Comparison of ENCODE assay signal across 14 cellular contexts in genomic region chr2:201136889-201137321, GRCh38. TPM values are rescaled to one million over a fixed set of nuclear protein-coding genes. Genes with fewer than 3 reads are reported as not detected.
DNase-seq lines count a peak whose midpoint lies in the region; ATAC-seq, FAIRE-seq and TF ChIP-seq lines count a peak whose summit lies in the region.
"Had no signal": no experiment of that assay in that cellular context is flagged by ENCODE, and none has a peak within 500 bp of the region (broad histone marks: within the 10 kb centered on the region; RNA-seq: fewer than 3 reads in every experiment).

No MANE protein-coding gene starts in this region.

- H3K4me1 Mint-ChIP-seq in activated T-cell treated with anti-CD3 and anti-CD28 coated beads, Interleukin-2, amount 50 U/mL, for 72 hours (ENCODE audit: low read depth), result peaks cover 76% of the 10 kb centered on the region
- H3K4me1 Mint-ChIP-seq in activated CD8-positive, alpha-beta T cell treated with anti-CD3 and anti-CD28 coated beads for 36 hours (ENCODE audit: low read depth), result peaks cover 68% of the 10 kb centered on the region
- H3K4me1 Mint-ChIP-seq in stimulated activated naive CD8-positive, alpha-beta T cell treated with anti-CD3 and anti-CD28 coated beads, Interleukin-15, amount 100 ng/mL, for 72 hours, result peaks cover 69% of the 10 kb centered on the region

- ATAC-seq in activated T-cell treated with anti-CD3 and anti-CD28 coated beads, Interleukin-2, amount 50 U/mL, for 72 hours (replicated peaks in 1 of 2), result no peak
- ATAC-seq in activated CD8-positive, alpha-beta T cell treated with anti-CD3 and anti-CD28 coated beads for 36 hours, result no peak
- no peak for ATAC-seq in stimulated activated naive CD8-positive, alpha-beta T cell treated with anti-CD3 and anti-CD28 coated beads, Interleukin-15, amount 100 ng/mL, for 72 hours
- ATAC-seq in GM21737 (IDR thresholded peaks at IDR 0.05; ENCODE audit: unreplicated experiment) (no peak), body of pancreas (no peak)
- ATAC-seq: mucosa of descending colon had no signal

- H3K36me3 ChIP-seq in kidney (ENCODE audit: control insufficient read depth in 1 of 2, insufficient read depth in 2 of 2, low read length in 2 of 2) (peaks cover 32 to 35% of the 10 kb centered on the region in 2 donors), body of pancreas (replicated peaks in 1 of 2; ENCODE audit: insufficient read depth in 1 of 2, low read depth in 2 of 2) (peaks cover 17 to 40% of the 10 kb centered on the region in 2 donors)

- no peaks in the 10 kb centered on the region for H3K27me3 ChIP-seq in body of pancreas

- H3K9ac ChIP-seq in kidney (ENCODE audit: low read length in 2 of 2), result no peak overlapping the region

- intact Hi-C loops in activated CD8-positive, alpha-beta T cell treated with anti-CD3 and anti-CD28 coated beads for 36 hours (cut with micrococcal nuclease), result no loop called here
- intact Hi-C loops in kidney (cut with DNase I), result no loop called here
- intact Hi-C loops in body of pancreas (cut with DNase I), result no loop called here

- TF ChIP-seq POLR2A in body of pancreas (IDR thresholded peaks at IDR 0.05), result no peak

- POLR2A ChIA-PET in activated CD8-positive, alpha-beta T cell treated with anti-CD3 and anti-CD28 coated beads for 36 hours (lab: Charles Lee), result interaction anchor here (1.1 kb wide), 1 partner anchor 11 kb away, joined by 5 read pairs; no protein-coding TSS in a partner anchor

- H3K4me1 ChIP-seq in kidney (ENCODE audit: control insufficient read depth in 1 of 2, insufficient read depth in 1 of 2, low read depth in 1 of 2, low read length in 2 of 2) (peaks cover 3 to 17% of the 10 kb centered on the region in 2 donors), body of pancreas (peaks cover 2% of the 10 kb centered on the region)

- CTCF ChIA-PET in activated CD8-positive, alpha-beta T cell treated with anti-CD3 and anti-CD28 coated beads for 36 hours (lab: Charles Lee), result interaction anchor here (2.1 kb wide), 1 partner anchor 95 kb away, joined by 6 read pairs; no protein-coding TSS in a partner anchor

- no peak for DNase-seq in activated T-cell treated with anti-CD3 and anti-CD28 coated beads, Interleukin-2, amount 50 U/mL, for 72 hours
- DNase-seq in activated T-cell treated with anti-CD3 and anti-CD28 coated beads, Interleukin-2, amount 50 U/mL, for 1 hour, result no peak
- no peak for DNase-seq in activated CD8-positive, alpha-beta T cell treated with anti-CD3 and anti-CD28 coated beads for 36 hours
- DNase-seq in kidney (peak; percentile 74), NCI-H526 treated with DMSO at 0.1 percent for 48 hours (lab: John Stamatoyannopoulos, UW) (no peak), body of pancreas (no peak)
- DNase-seq in stimulated activated naive CD8-positive, alpha-beta T cell treated with anti-CD3 and anti-CD28 coated beads, Interleukin-15, amount 100 ng/mL, for 72 hours, result peak in 1 of 2 donors; percentile 12
- DNase-seq: mucosa of descending colon, MV-4-11, NCI-H2171 treated with DMSO at 0.1 percent for 48 hours had no signal

- H3K4me3 ChIP-seq in kidney (ENCODE audit: low read length in 2 of 2) (no peak overlapping the region), body of pancreas (no peak overlapping the region)
- H3K4me3 ChIP-seq: mucosa of descending colon had no signal

- no peak for TF ChIP-seq CTCF in activated CD8-positive, alpha-beta T cell treated with anti-CD3 and anti-CD28 coated beads for 36 hours (IDR thresholded peaks at IDR 0.05)
- TF ChIP-seq CTCF in kidney (IDR thresholded peaks at IDR 0.05; ENCODE audit: borderline replicate concordance, extremely low read depth, insufficient read depth) (no peak), body of pancreas (IDR thresholded peaks at IDR 0.05) (no peak)

- H3K9me3 ChIP-seq in kidney (ENCODE audit: control insufficient read depth in 1 of 2, low read length in 2 of 2) (no peaks in the 10 kb centered on the region), body of pancreas (no peaks in the 10 kb centered on the region)
- H3K9me3 ChIP-seq: mucosa of descending colon had no signal

- H3K36me3 Mint-ChIP-seq in activated T-cell treated with anti-CD3 and anti-CD28 coated beads, Interleukin-2, amount 50 U/mL, for 72 hours (ENCODE audit: insufficient read depth in 2 of 2), result peaks cover 41 to 67% of the 10 kb centered on the region in 2 donors
- peaks cover 86% of the 10 kb centered on the region for H3K36me3 Mint-ChIP-seq in activated CD8-positive, alpha-beta T cell treated with anti-CD3 and anti-CD28 coated beads for 36 hours (ENCODE audit: low read depth)

- H3K27me3 Mint-ChIP-seq in activated T-cell treated with anti-CD3 and anti-CD28 coated beads, Interleukin-2, amount 50 U/mL, for 72 hours (ENCODE audit: low read depth), result no peaks in the 10 kb centered on the region
- no peaks in the 10 kb centered on the region for H3K27me3 Mint-ChIP-seq in activated CD8-positive, alpha-beta T cell treated with anti-CD3 and anti-CD28 coated beads for 36 hours
- H3K27me3 Mint-ChIP-seq in stimulated activated naive CD8-positive, alpha-beta T cell treated with anti-CD3 and anti-CD28 coated beads, Interleukin-15, amount 100 ng/mL, for 72 hours, result no peaks in the 10 kb centered on the region
- H3K27me3 Mint-ChIP-seq: type B pancreatic cell had no signal

- no peaks in the 10 kb centered on the region for H3K9me3 Mint-ChIP-seq in activated T-cell treated with anti-CD3 and anti-CD28 coated beads, Interleukin-2, amount 50 U/mL, for 72 hours
- H3K9me3 Mint-ChIP-seq in activated CD8-positive, alpha-beta T cell treated with anti-CD3 and anti-CD28 coated beads for 36 hours, result no peaks in the 10 kb centered on the region
- H3K9me3 Mint-ChIP-seq in stimulated activated naive CD8-positive, alpha-beta T cell treated with anti-CD3 and anti-CD28 coated beads, Interleukin-15, amount 100 ng/mL, for 72 hours, result no peaks in the 10 kb centered on the region
- H3K9me3 Mint-ChIP-seq: type B pancreatic cell had no signal

- no peak for FAIRE-seq in kidney (lab: Jason Lieb, UNC)
- FAIRE-seq: bronchial epithelial cell, H1 had no signal

- H3K4me3 Mint-ChIP-seq in activated T-cell treated with anti-CD3 and anti-CD28 coated beads, Interleukin-2, amount 50 U/mL, for 72 hours, result peak overlapping the region in 1 of 2 donors; percentile 81
- H3K4me3 Mint-ChIP-seq in activated CD8-positive, alpha-beta T cell treated with anti-CD3 and anti-CD28 coated beads for 36 hours, result no peak overlapping the region
- H3K4me3 Mint-ChIP-seq in stimulated activated naive CD8-positive, alpha-beta T cell treated with anti-CD3 and anti-CD28 coated beads, Interleukin-15, amount 100 ng/mL, for 72 hours, result peak overlapping the region in 1 of 2 donors; percentile 55
- H3K4me3 Mint-ChIP-seq: type B pancreatic cell had no signal

- H3K27ac Mint-ChIP-seq in activated T-cell treated with anti-CD3 and anti-CD28 coated beads, Interleukin-2, amount 50 U/mL, for 72 hours, result peak overlapping the region; percentile 93
- peak overlapping the region; percentile 88 for H3K27ac Mint-ChIP-seq in activated CD8-positive, alpha-beta T cell treated with anti-CD3 and anti-CD28 coated beads for 36 hours
- peak overlapping the region; percentile 42 to 80 for H3K27ac Mint-ChIP-seq in stimulated activated naive CD8-positive, alpha-beta T cell treated with anti-CD3 and anti-CD28 coated beads, Interleukin-15, amount 100 ng/mL, for 72 hours
- H3K27ac Mint-ChIP-seq: type B pancreatic cell had no signal

- WGBS in body of pancreas, 2 donors, result 79 to 85% methylated on average over 1 to 3 of the region's 3 CpGs

- H3K27ac ChIP-seq in kidney (ENCODE audit: low read depth in 2 of 2, low read length in 2 of 2) (peak overlapping the region; percentile 4 to 28), body of pancreas (peak overlapping the region in 2 of 4 donors; percentile 12 to 13)

RNA-seq across cellular contexts. Expression of gene CFLAR, which starts 20.9 kb away (rescaled TPM):
- total RNA-seq in activated T-cell treated with anti-CD3 and anti-CD28 coated beads, Interleukin-2, amount 50 U/mL, for 72 hours, result 100 to 1,000 TPM; 232 to 385 TPM
- total RNA-seq in activated CD8-positive, alpha-beta T cell treated with anti-CD3 and anti-CD28 coated beads for 36 hours, result 100 to 1,000 TPM; 222 to 229 TPM
- total RNA-seq in kidney, result 263 TPM
- polyA plus RNA-seq in kidney (ENCODE audit: insufficient read depth, low read depth, low replicate concordance), result 47.2 TPM
- total RNA-seq in body of pancreas, result 100 to 1,000 TPM in 1 of 2 donors, 10 to 100 TPM in 1; 83.3 to 113 TPM

RNA-seq across cellular contexts. Expression of gene CASP10, which starts 46.0 kb away (rescaled TPM):
- 10 to 100 TPM; 15.7 to 17.4 TPM for total RNA-seq in activated T-cell treated with anti-CD3 and anti-CD28 coated beads, Interleukin-2, amount 50 U/mL, for 72 hours
- total RNA-seq in activated CD8-positive, alpha-beta T cell treated with anti-CD3 and anti-CD28 coated beads for 36 hours, result 10 to 100 TPM; 18.3 to 22.6 TPM
- 24.6 TPM for total RNA-seq in kidney
- 4.5 TPM for polyA plus RNA-seq in kidney (ENCODE audit: insufficient read depth, low read depth, low replicate concordance)
- 1 to 10 TPM; 3.0 to 6.0 TPM for total RNA-seq in body of pancreas
